Comparison of ENCODE assay signal across 10 cellular contexts in the genomic region with DNA sequence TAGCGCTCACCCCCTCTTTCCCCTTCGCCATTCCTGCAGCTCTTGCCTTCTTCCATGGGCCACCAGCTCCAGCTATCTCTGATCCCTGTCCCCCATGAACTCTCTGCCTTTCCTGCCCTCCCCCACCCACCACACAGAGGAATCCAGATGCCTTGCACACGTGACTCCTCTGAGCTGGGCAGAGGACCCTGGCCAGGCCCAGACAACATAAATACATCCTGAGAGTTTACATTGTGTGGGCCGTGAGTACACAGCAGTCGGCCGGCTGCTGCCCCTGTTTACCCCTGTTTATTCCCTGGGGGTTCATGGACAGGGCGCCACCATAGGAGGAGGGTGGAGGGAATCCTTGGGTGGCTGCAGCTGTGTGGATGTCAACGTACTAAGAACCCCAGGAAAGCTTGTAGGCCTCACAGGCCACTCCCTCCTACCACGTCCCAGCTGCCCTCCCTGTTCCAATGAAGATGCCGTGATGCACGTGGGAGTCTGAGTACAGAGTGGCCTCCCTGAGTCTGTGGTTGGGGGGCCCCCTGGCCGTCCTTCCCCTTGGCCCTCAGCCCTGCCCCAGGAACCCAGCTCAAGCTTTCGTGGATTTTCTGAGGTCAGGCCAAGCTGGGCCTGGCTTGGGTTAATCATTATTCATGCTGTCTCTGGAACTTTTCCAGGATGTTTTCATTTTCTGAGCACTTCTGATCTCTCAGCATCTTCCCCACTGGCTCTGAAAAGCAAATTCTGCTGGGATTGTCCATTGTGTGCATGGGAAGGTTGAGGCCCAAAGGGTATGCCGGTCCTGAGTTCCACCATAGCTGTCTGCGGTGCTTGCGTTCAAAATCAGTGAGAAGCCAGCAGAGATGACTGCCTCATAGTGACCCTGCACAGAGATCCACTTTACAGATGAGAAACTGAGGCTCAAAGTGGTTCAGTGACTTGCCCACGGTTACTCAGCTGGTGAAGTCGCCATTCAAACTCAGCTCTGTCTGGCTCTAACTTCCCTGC.
DNase-seq lines count a peak whose midpoint lies in the region; ATAC-seq and TF ChIP-seq lines count a peak whose summit lies in the region.
"Had no signal": no experiment of that assay in that cellular context is flagged by ENCODE, and none has a peak within 500 bp of the region (broad histone marks: within the 10 kb centered on the region; RNA-seq: fewer than 3 reads in every experiment).

No MANE protein-coding gene starts in this region.

- CTCF ChIA-PET in activated naive CD4-positive, alpha-beta T cell treated with anti-CD3 and anti-CD28 coated beads, Interleukin-2, amount 10 ng/mL, durations not matched to agents 7 days and 5 days (lab: Charles Lee): interaction anchor here (0.9 kb wide), 1 partner anchor 89 kb away, joined by 4 read pairs; no protein-coding TSS in a partner anchor

- intact Hi-C loops in posterior vena cava (cut with DNase I): no loop called here

- no peak overlapping the region for H3K27ac Mint-ChIP-seq in activated naive CD4-positive, alpha-beta T cell treated with anti-CD3 and anti-CD28 coated beads, Interleukin-2, amount 10 ng/mL, durations not matched to agents 7 days and 5 days
- H3K27ac Mint-ChIP-seq: HFFc6; T-helper 1 cell treated with Interleukin-12 subunit alpha and Interleukin-12 subunit beta and Interleukin-4 antibody, amounts not matched to agents 30 μg/mL and 1 μg/mL, for 36 hours had no signal

- H3K4me3 Mint-ChIP-seq in activated naive CD4-positive, alpha-beta T cell treated with anti-CD3 and anti-CD28 coated beads, Interleukin-2, amount 10 ng/mL, durations not matched to agents 7 days and 5 days: no peak overlapping the region
- H3K4me3 Mint-ChIP-seq: HFFc6; T-helper 1 cell treated with Interleukin-12 subunit alpha and Interleukin-12 subunit beta and Interleukin-4 antibody, amounts not matched to agents 30 μg/mL and 1 μg/mL, for 36 hours had no signal

- no peak overlapping the region for H3K4me3 ChIP-seq in fibroblast of the aortic adventitia (ENCODE audit: low read depth, low read length)

- DNase-seq in DMS53 treated with DMSO at 0.1 percent for 48 hours (lab: John Stamatoyannopoulos, UW; ENCODE audit: unreplicated experiment) (peak; percentile 76), NCI-H69 (lab: John Stamatoyannopoulos, UW) (peak; percentile 88), fibroblast of the aortic adventitia (ENCODE audit: low read depth) (peak; percentile 82), posterior vena cava (ENCODE audit: low spot score) (peak; percentile 81)
- no peak for DNase-seq in activated naive CD4-positive, alpha-beta T cell treated with anti-CD3 and anti-CD28 coated beads, Interleukin-2, amount 10 ng/mL, durations not matched to agents 7 days and 5 days
- no peak for DNase-seq in activated CD8-positive, alpha-beta memory T cell treated with anti-CD3 and anti-CD28 coated beads, Interleukin-2, amount 50 U/mL, for 4 hours

- no peak for ATAC-seq in GM18873 (IDR thresholded peaks at IDR 0.05; ENCODE audit: low FRiP score, unreplicated experiment)
- ATAC-seq in HG02571 (IDR thresholded peaks at IDR 0.05; ENCODE audit: unreplicated experiment): no peak

- H3K27me3 Mint-ChIP-seq in activated naive CD4-positive, alpha-beta T cell treated with anti-CD3 and anti-CD28 coated beads, Interleukin-2, amount 10 ng/mL, durations not matched to agents 7 days and 5 days: peaks cover 34% of the 10 kb centered on the region

- no peaks in the 10 kb centered on the region for H3K4me1 Mint-ChIP-seq in activated naive CD4-positive, alpha-beta T cell treated with anti-CD3 and anti-CD28 coated beads, Interleukin-2, amount 10 ng/mL, durations not matched to agents 7 days and 5 days

- TF ChIP-seq CTCF in fibroblast of the aortic adventitia (IDR thresholded peaks at IDR 0.05; ENCODE audit: insufficient read depth, low read length): no peak

- no peaks in the 10 kb centered on the region for H3K9me3 Mint-ChIP-seq in activated naive CD4-positive, alpha-beta T cell treated with anti-CD3 and anti-CD28 coated beads, Interleukin-2, amount 10 ng/mL, durations not matched to agents 7 days and 5 days
- H3K9me3 Mint-ChIP-seq: HFFc6; T-helper 1 cell treated with Interleukin-12 subunit alpha and Interleukin-12 subunit beta and Interleukin-4 antibody, amounts not matched to agents 30 μg/mL and 1 μg/mL, for 36 hours had no signal

- no peaks in the 10 kb centered on the region for H3K36me3 Mint-ChIP-seq in activated naive CD4-positive, alpha-beta T cell treated with anti-CD3 and anti-CD28 coated beads, Interleukin-2, amount 10 ng/mL, durations not matched to agents 7 days and 5 days

Comparison
In these comparisons a context has a peak if more than half of its experiments do, and no peak if none do; other contexts are left out.
1. DNase-seq: peak in DMS53 treated with DMSO at 0.1 percent for 48 hours (single experiment), NCI-H69 (single experiment), fibroblast of the aortic adventitia (single experiment) and posterior vena cava (single experiment); none in activated naive CD4-positive, alpha-beta T cell treated with anti-CD3 and anti-CD28 coated beads, Interleukin-2, amount 10 ng/mL, durations not matched to agents 7 days and 5 days (single experiment) and activated CD8-positive, alpha-beta memory T cell treated with anti-CD3 and anti-CD28 coated beads, Interleukin-2, amount 50 U/mL, for 4 hours (single experiment).